In genomic region chr5:81134566-81134965, GRCh38 we compare ENCODE assay signal across 39 cellular contexts.
"Had no signal": no experiment of that assay in that cellular context is flagged by ENCODE, and none has a peak within 500 bp of the region (broad histone marks: within the 10 kb centered on the region; RNA-seq: fewer than 3 reads in every experiment).

No MANE protein-coding gene starts in this region.

- H3K4me3 ChIP-seq: adrenal gland, ascending aorta, breast epithelium, cardiac muscle cell, esophagus muscularis mucosa, gastrocnemius medialis, heart left ventricle had no signal

- H3K9me3 Mint-ChIP-seq: activated naive CD4-positive, alpha-beta T cell treated with anti-CD3 and anti-CD28 coated beads for 36 hours; activated naive CD4-positive, alpha-beta T cell treated with anti-CD3 and anti-CD28 coated beads, Interleukin-2, amount 50 U/mL, for 24 hours; activated naive CD8-positive, alpha-beta T cell treated with anti-CD3 and anti-CD28 coated beads for 36 hours; activated naive CD8-positive, alpha-beta T cell treated with anti-CD3 and anti-CD28 coated beads, Interleukin-2, amount 50 U/mL, for 24 hours; central memory CD8-positive, alpha-beta T cell; effector memory CD8-positive, alpha-beta T cell had no signal

- H3K36me3 Mint-ChIP-seq: brain had no signal

- H3K9me3 ChIP-seq: adrenal gland, ascending aorta, breast epithelium, esophagus muscularis mucosa, gastrocnemius medialis had no signal

- H3K36me3 ChIP-seq: adrenal gland, ascending aorta, breast epithelium, cardiac muscle cell, esophagus muscularis mucosa, gastrocnemius medialis, heart left ventricle had no signal

- H3K4me1 Mint-ChIP-seq: activated CD4-positive, alpha-beta T cell treated with anti-CD3 and anti-CD28 coated beads, Interleukin-2, amount 10 ng/mL, durations not matched to agents 7 days and 5 days; activated CD8-positive, alpha-beta memory T cell treated with anti-CD3 and anti-CD28 coated beads, Interleukin-2, amount 10 ng/mL, durations not matched to agents 7 days and 5 days; activated naive CD8-positive, alpha-beta T cell treated with anti-CD3 and anti-CD28 coated beads for 36 hours; activated naive CD8-positive, alpha-beta T cell treated with anti-CD3 and anti-CD28 coated beads, Interleukin-2, amount 50 U/mL, for 24 hours; brain; central memory CD8-positive, alpha-beta T cell had no signal

- H3K4me3 Mint-ChIP-seq: activated CD4-positive, alpha-beta T cell treated with anti-CD3 and anti-CD28 coated beads for 36 hours; activated CD4-positive, alpha-beta T cell treated with anti-CD3 and anti-CD28 coated beads, Interleukin-2, amount 10 ng/mL, durations not matched to agents 7 days and 5 days; activated CD8-positive, alpha-beta memory T cell treated with anti-CD3 and anti-CD28 coated beads, Interleukin-2, amount 10 ng/mL, durations not matched to agents 7 days and 5 days; activated CD8-positive, alpha-beta T cell treated with anti-CD3 and anti-CD28 coated beads, Interleukin-2, amount 10 ng/mL, durations not matched to agents 7 days and 5 days; activated naive CD4-positive, alpha-beta T cell treated with anti-CD3 and anti-CD28 coated beads for 36 hours; activated naive CD4-positive, alpha-beta T cell treated with anti-CD3 and anti-CD28 coated beads, Interleukin-2, amount 50 U/mL, for 24 hours; activated naive CD8-positive, alpha-beta T cell treated with anti-CD3 and anti-CD28 coated beads for 36 hours; activated naive CD8-positive, alpha-beta T cell treated with anti-CD3 and anti-CD28 coated beads, Interleukin-2, amount 50 U/mL, for 24 hours; activated T-helper 1 cell treated with anti-CD3 and anti-CD28 coated beads, Interleukin-12 subunit alpha, Interleukin-12 subunit beta, Interleukin-2, Interleukin-4 antibody, amounts not matched to agents 30 ng/mL and 10 ng/mL and 1 ng/mL, durations not matched to agents 14 hours and 24 hours and 36 hours; brain; central memory CD8-positive, alpha-beta T cell; effector memory CD8-positive, alpha-beta T cell; T-helper 17 cell; T-helper 2 cell treated with Interferon-gamma antibody and Interleukin-4, amounts not matched to agents 5 μg/mL and 100 μg/mL, for 36 hours had no signal

- H3K27me3 Mint-ChIP-seq: activated CD4-positive, alpha-beta T cell treated with anti-CD3 and anti-CD28 coated beads for 36 hours; activated CD4-positive, alpha-beta T cell treated with anti-CD3 and anti-CD28 coated beads, Interleukin-2, amount 10 ng/mL, durations not matched to agents 7 days and 5 days; activated CD8-positive, alpha-beta memory T cell treated with anti-CD3 and anti-CD28 coated beads, Interleukin-2, amount 10 ng/mL, durations not matched to agents 7 days and 5 days; activated naive CD4-positive, alpha-beta T cell treated with anti-CD3 and anti-CD28 coated beads, Interleukin-2, amount 50 U/mL, for 24 hours; activated naive CD8-positive, alpha-beta T cell treated with anti-CD3 and anti-CD28 coated beads for 36 hours; activated naive CD8-positive, alpha-beta T cell treated with anti-CD3 and anti-CD28 coated beads, Interleukin-2, amount 50 U/mL, for 24 hours; brain; central memory CD8-positive, alpha-beta T cell; effector memory CD8-positive, alpha-beta T cell; T-helper 17 cell had no signal

- H3K27me3 ChIP-seq: adrenal gland, ascending aorta, breast epithelium, cardiac muscle cell, esophagus muscularis mucosa, gastrocnemius medialis, heart left ventricle had no signal

- DNase-seq: activated CD4-positive, alpha-beta T cell treated with anti-CD3 and anti-CD28 coated beads for 36 hours; activated CD4-positive, alpha-beta T cell treated with anti-CD3 and anti-CD28 coated beads, Interleukin-2, amount 10 ng/mL, durations not matched to agents 7 days and 5 days; activated CD4-positive, alpha-beta T cell treated with anti-CD3 and anti-CD28 coated beads, Interleukin-2, amount 50 U/mL, for 4 hours; activated CD4-positive, CD25-positive, alpha-beta regulatory T cell; activated CD4-positive, CD25-positive, alpha-beta regulatory T cell treated with anti-CD3 and anti-CD28 coated beads, Interleukin-2, amount 50 U/mL, for 72 hours; activated CD8-positive, alpha-beta memory T cell treated with anti-CD3 and anti-CD28 coated beads, Interleukin-2, amount 10 ng/mL, durations not matched to agents 7 days and 5 days; activated CD8-positive, alpha-beta memory T cell treated with anti-CD3 and anti-CD28 coated beads, Interleukin-2, amount 50 U/mL, for 4 hours; activated CD8-positive, alpha-beta T cell treated with anti-CD3 and anti-CD28 coated beads, Interleukin-2, amount 10 ng/mL, durations not matched to agents 7 days and 5 days; activated effector memory CD4-positive, alpha-beta T cell treated with anti-CD3 and anti-CD28 coated beads, Interleukin-2, amount 50 U/mL, for 16 hours; activated naive CD4-positive, alpha-beta T cell treated with anti-CD3 and anti-CD28 coated beads for 36 hours; activated naive CD8-positive, alpha-beta T cell treated with anti-CD3 and anti-CD28 coated beads for 36 hours; activated naive CD8-positive, alpha-beta T cell treated with anti-CD3 and anti-CD28 coated beads, Interleukin-2, amount 50 U/mL, for 24 hours; activated T-cell treated with anti-CD3 and anti-CD28 coated beads, Interleukin-2, amount 50 U/mL, for 1 hour; activated T-cell treated with anti-CD3 and anti-CD28 coated beads, Interleukin-2, amount 50 U/mL, for 48 hours; adrenal gland; amygdala; cortex of kidney; dermis blood vessel endothelial cell; effector CD4-positive, alpha-beta T cell; effector memory CD8-positive, alpha-beta T cell; erythroblast; gastrocnemius medialis; glutamatergic neuron; heart left ventricle; T-helper 1 cell; T-helper 17 cell; T1000 had no signal

- H3K4me1 ChIP-seq: adrenal gland, ascending aorta, breast epithelium, esophagus muscularis mucosa, foreskin keratinocyte, gastrocnemius medialis had no signal

- H3K27ac ChIP-seq: adrenal gland, ascending aorta, breast epithelium, cardiac muscle cell, esophagus muscularis mucosa, foreskin keratinocyte, gastrocnemius medialis, heart left ventricle had no signal

- FAIRE-seq: colon had no signal

- H3K27ac Mint-ChIP-seq: activated CD4-positive, alpha-beta T cell treated with anti-CD3 and anti-CD28 coated beads for 36 hours; activated CD4-positive, alpha-beta T cell treated with anti-CD3 and anti-CD28 coated beads, Interleukin-2, amount 10 ng/mL, durations not matched to agents 7 days and 5 days; activated CD8-positive, alpha-beta memory T cell treated with anti-CD3 and anti-CD28 coated beads, Interleukin-2, amount 10 ng/mL, durations not matched to agents 7 days and 5 days; activated CD8-positive, alpha-beta T cell treated with anti-CD3 and anti-CD28 coated beads, Interleukin-2, amount 10 ng/mL, durations not matched to agents 7 days and 5 days; activated naive CD4-positive, alpha-beta T cell treated with anti-CD3 and anti-CD28 coated beads for 36 hours; activated naive CD4-positive, alpha-beta T cell treated with anti-CD3 and anti-CD28 coated beads, Interleukin-2, amount 50 U/mL, for 24 hours; activated naive CD8-positive, alpha-beta T cell treated with anti-CD3 and anti-CD28 coated beads for 36 hours; activated naive CD8-positive, alpha-beta T cell treated with anti-CD3 and anti-CD28 coated beads, Interleukin-2, amount 50 U/mL, for 24 hours; activated T-helper 1 cell treated with anti-CD3 and anti-CD28 coated beads, Interleukin-12 subunit alpha, Interleukin-12 subunit beta, Interleukin-2, Interleukin-4 antibody, amounts not matched to agents 30 ng/mL and 10 ng/mL and 1 ng/mL, durations not matched to agents 14 hours and 24 hours and 36 hours; activated T-helper 2 cell treated with anti-CD3 and anti-CD28 coated beads, Interferon-gamma antibody, Interleukin-2, Interleukin-4, amounts not matched to agents 10 μg/mL and 5 μg/mL and 100 μg/mL, durations not matched to agents 14 hours and 24 hours and 36 hours; brain; effector memory CD8-positive, alpha-beta T cell; T-helper 17 cell; T-helper 2 cell treated with Interferon-gamma antibody and Interleukin-4, amounts not matched to agents 5 μg/mL and 100 μg/mL, for 36 hours had no signal

- ATAC-seq: activated CD4-positive, alpha-beta T cell treated with anti-CD3 and anti-CD28 coated beads for 36 hours; activated CD8-positive, alpha-beta memory T cell treated with anti-CD3 and anti-CD28 coated beads, Interleukin-2, amount 10 ng/mL, durations not matched to agents 7 days and 5 days; activated CD8-positive, alpha-beta T cell treated with anti-CD3 and anti-CD28 coated beads, Interleukin-2, amount 10 ng/mL, durations not matched to agents 7 days and 5 days; activated naive CD8-positive, alpha-beta T cell treated with anti-CD3 and anti-CD28 coated beads, Interleukin-2, amount 50 U/mL, for 24 hours; effector memory CD8-positive, alpha-beta T cell; foreskin keratinocyte; gastrocnemius medialis; heart left ventricle; T-helper 17 cell had no signal
